In genomic region chr9:129520981-129521380, GRCh38 we compare ENCODE assay signal across 17 cellular contexts.
DNase-seq lines count a peak whose midpoint lies in the region; ATAC-seq, FAIRE-seq and TF ChIP-seq lines count a peak whose summit lies in the region.
"Had no signal": no experiment of that assay in that cellular context is flagged by ENCODE, and none has a peak within 500 bp of the region (broad histone marks: within the 10 kb centered on the region; RNA-seq: fewer than 3 reads in every experiment).

No MANE protein-coding gene starts in this region.

- DNase-seq in cardiac septum (ENCODE audit: low spot score) (peak; percentile 15), heart left ventricle (no peak), fibroblast of gingiva (ENCODE audit: low read depth) (peak; percentile 24), posterior cingulate gyrus (peak in 7 of 10 donors; percentile 27 to 89 (median 49)), GM12892 (ENCODE audit: insufficient read length) (no peak), dedifferentiated amniotic fluid mesenchymal stem cell (ENCODE audit: extremely low spot score) (no peak), urothelium cell line (ENCODE audit: low spot score) (no peak)
- DNase-seq: Caco-2; CD8-positive, alpha-beta memory T cell; DND-41; GDM1; HCEC 1CT; HFFc6 had no signal

- H3K4me3 ChIP-seq in heart left ventricle = no peak overlapping the region
- H3K4me3 ChIP-seq: BLaER1 had no signal

- WGBS in heart left ventricle, 4 donors = 75 to 81% (median 77%) methylated on average over 3 of the region's 3 CpGs

- FAIRE-seq in GM12892 (lab: Jason Lieb, UNC) (no peak), urothelium cell line (lab: Jason Lieb, UNC) (no peak)

- H3K4me1 ChIP-seq in heart left ventricle = no peaks in the 10 kb centered on the region
- H3K4me1 ChIP-seq: Caco-2 had no signal

- TF ChIP-seq CTCF in heart left ventricle (IDR thresholded peaks at IDR 0.05) = no peak

- no peak overlapping the region for H3K27ac ChIP-seq in heart left ventricle
- H3K27ac ChIP-seq: 22Rv1, BLaER1, HL-60 had no signal

- intact Hi-C loops in cardiac septum (cut with DNase I) = no loop called here
- intact Hi-C loops in heart left ventricle (cut with DNase I) = no loop called here
- intact Hi-C loops in posterior cingulate gyrus (cut with DNase I) = no loop called here

- ATAC-seq in heart left ventricle (no peak), HG03520 (IDR thresholded peaks at IDR 0.05; ENCODE audit: unreplicated experiment) (no peak)

- no peaks in the 10 kb centered on the region for H3K27me3 ChIP-seq in heart left ventricle
- H3K27me3 ChIP-seq: BLaER1 had no signal

- no peaks in the 10 kb centered on the region for H3K36me3 ChIP-seq in heart left ventricle
- H3K36me3 ChIP-seq: BLaER1 had no signal

- H3K9me3 ChIP-seq in heart left ventricle = peaks cover 0 to 15% (median 2%) of the 10 kb centered on the region in 12 donors

- TF ChIP-seq POLR2A in heart left ventricle (IDR thresholded peaks at IDR 0.05) (no peak), GM12892 (IDR thresholded peaks at IDR 0.05; ENCODE audit: low read depth, low read length) (no peak)

Comparison
In these comparisons a context has a peak if more than half of its experiments do, and no peak if none do; other contexts are left out.
1. DNase-seq: peak in cardiac septum (single experiment), fibroblast of gingiva (single experiment) and posterior cingulate gyrus (7 of 10); none in heart left ventricle (0 of 5), GM12892 (single experiment), dedifferentiated amniotic fluid mesenchymal stem cell (single experiment) and urothelium cell line (single experiment).